1 cellular context compared by ENCODE assay signal in genomic region chr5:179794171-179794570, GRCh38.
TF ChIP-seq lines count a peak whose summit lies in the region.

No MANE protein-coding gene starts in this region.

TF ChIP-seq in SK-N-SH, 30 proteins besides CTCF, POLR2A, EP300 and RAD21 (continued from another document):
- TF ChIP-seq FOXM1 (IDR thresholded peaks at IDR 0.05; ENCODE audit: low read depth), result no peak
- no peak for TF ChIP-seq YY1 (IDR thresholded peaks at IDR 0.05; ENCODE audit: low read depth)
- no peak for TF ChIP-seq NFIC (IDR thresholded peaks at IDR 0.05; ENCODE audit: borderline replicate concordance)
- no peak for TF ChIP-seq MAX (IDR thresholded peaks at IDR 0.05; ENCODE audit: low read depth)
- TF ChIP-seq GATA2 (CRISPR knock-in tag; IDR thresholded peaks at IDR 0.05), result no peak
- TF ChIP-seq SIN3A (IDR thresholded peaks at IDR 0.05; ENCODE audit: borderline replicate concordance, low read depth, low read length), result no peak
- no peak for TF ChIP-seq EZH2phosphoT487 (IDR thresholded peaks at IDR 0.05; ENCODE audit: borderline replicate concordance, low read depth)
- no peak for TF ChIP-seq ELF1 (IDR thresholded peaks at IDR 0.05)
- TF ChIP-seq FOSL2 (IDR thresholded peaks at IDR 0.05; ENCODE audit: borderline replicate concordance, low read depth), result no peak
- no peak for TF ChIP-seq POLR2AphosphoS5 (IDR thresholded peaks at IDR 0.05; ENCODE audit: low read depth, low read length)
